Comparison of ENCODE assay signal across 25 cellular contexts in genomic region chr20:51046021-51046985, GRCh38. TPM values are rescaled to one million over a fixed set of nuclear protein-coding genes. Genes with fewer than 3 reads are reported as not detected.
"Had no signal": no experiment of that assay in that cellular context is flagged by ENCODE, and none has a peak within 500 bp of the region (broad histone marks: within the 10 kb centered on the region; RNA-seq: fewer than 3 reads in every experiment).

No MANE protein-coding gene starts in this region.

- ATAC-seq: activated CD4-positive, alpha-beta T cell treated with anti-CD3 and anti-CD28 coated beads for 36 hours; activated naive CD4-positive, alpha-beta T cell treated with anti-CD3 and anti-CD28 coated beads, Interleukin-2, amount 50 U/mL, for 72 hours; gastroesophageal sphincter; left ventricle myocardium superior; naive thymus-derived CD8-positive, alpha-beta T cell; WTC11 had no signal

- H3K4me2 ChIP-seq: neural progenitor cell had no signal

- H3K27ac ChIP-seq: adrenal gland, esophagus squamous epithelium, gastroesophageal sphincter, neural progenitor cell, prostate gland, spleen, upper lobe of left lung had no signal

- H3K36me3 ChIP-seq: adrenal gland, esophagus squamous epithelium, gastroesophageal sphincter, neural progenitor cell, prostate gland, spleen, upper lobe of left lung had no signal

- H3K27me3 ChIP-seq: neural progenitor cell, upper lobe of left lung had no signal

- H3K9ac ChIP-seq: neural progenitor cell had no signal

- H2AFZ ChIP-seq: neural progenitor cell had no signal

- H3K9me3 ChIP-seq: adrenal gland, prostate gland had no signal

- FAIRE-seq: astrocyte, endothelial cell of umbilical vein had no signal

- DNase-seq: activated CD4-positive, alpha-beta T cell treated with anti-CD3 and anti-CD28 coated beads for 36 hours; activated CD4-positive, alpha-beta T cell treated with anti-CD3 and anti-CD28 coated beads, Interleukin-2, amount 50 U/mL, for 4 hours; activated gamma-delta T cell; adrenal gland; central memory CD4-positive, alpha-beta T cell; dermis blood vessel endothelial cell; effector memory CD4-positive, alpha-beta T cell; esophagus squamous epithelium; head of caudate nucleus; hypothalamus; left ventricle myocardium superior; mammary epithelial cell; naive thymus-derived CD8-positive, alpha-beta T cell; stimulated activated CD4-positive, alpha-beta T cell treated with anti-CD3 and anti-CD28 coated beads, Interleukin-4, amount 100 ng/mL, for 1 hour; stimulated activated naive CD4-positive, alpha-beta T cell treated with Interleukin-2 at 50 U/mL for 16 hours; T-helper 1 cell; upper lobe of left lung had no signal

- H3K4me3 ChIP-seq: adrenal gland, esophagus squamous epithelium, gastroesophageal sphincter, neural progenitor cell, prostate gland, spleen, upper lobe of left lung had no signal

- H3K4me1 ChIP-seq: adrenal gland, esophagus squamous epithelium, gastroesophageal sphincter, prostate gland, spleen, upper lobe of left lung had no signal

RNA-seq across cellular contexts. Expression of gene KCNG1, which starts 23.4 kb away (rescaled TPM):
- polyA plus RNA-seq: naive thymus-derived CD8-positive, alpha-beta T cell had no signal
